1 cellular context compared by ENCODE assay signal in the genomic region with DNA sequence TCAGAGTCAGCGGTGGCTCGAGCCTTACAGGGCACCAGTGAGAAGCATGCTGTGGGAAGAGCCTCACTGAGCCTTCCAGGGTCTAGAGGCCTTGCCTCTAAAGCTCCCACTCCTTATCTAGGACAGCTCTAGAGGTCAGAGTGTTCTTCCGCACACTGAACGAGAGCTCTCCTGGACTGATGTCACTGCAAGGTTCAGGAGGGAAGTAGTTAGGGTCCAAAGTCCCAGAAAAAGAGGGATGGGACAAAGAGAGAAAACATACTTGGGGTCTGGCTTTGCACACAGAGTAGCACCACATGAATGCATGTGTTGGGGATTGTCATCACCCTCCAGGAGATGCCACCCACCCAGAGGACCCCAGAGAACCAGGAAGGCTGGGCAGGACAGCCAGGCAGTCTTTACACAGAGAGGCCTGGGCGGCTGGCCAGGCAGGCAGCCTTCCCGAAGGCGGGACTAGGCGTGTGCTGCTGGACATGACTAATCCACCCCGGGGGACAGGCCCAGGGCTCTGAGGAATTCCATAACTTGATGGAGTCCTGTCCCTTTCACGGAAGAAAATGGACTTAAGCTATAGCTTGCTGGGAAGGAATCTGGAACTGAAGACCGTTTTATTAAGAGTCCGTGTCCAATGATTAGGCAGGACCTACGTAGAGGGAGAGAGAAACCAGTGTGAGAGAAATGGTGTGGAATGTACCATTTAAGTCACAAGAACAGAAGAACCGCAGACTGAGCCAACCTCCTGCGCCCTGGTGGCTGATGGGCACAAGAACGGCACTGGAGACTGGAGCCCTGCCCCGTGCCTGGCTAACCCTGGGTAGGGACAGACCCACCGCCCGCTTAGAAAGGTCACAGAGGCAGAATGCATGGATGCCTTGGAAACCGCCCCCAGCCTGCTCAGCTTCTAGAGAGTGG.
A peak's percentile ranks its signal among the peaks of the same experiment; 100 is the strongest.
TF ChIP-seq lines count a peak whose summit lies in the region.

No MANE protein-coding gene starts in this region.

TF ChIP-seq in HepG2, 621 proteins besides CTCF, POLR2A, EP300 and RAD21:
- TF ChIP-seq, protein P1, sequence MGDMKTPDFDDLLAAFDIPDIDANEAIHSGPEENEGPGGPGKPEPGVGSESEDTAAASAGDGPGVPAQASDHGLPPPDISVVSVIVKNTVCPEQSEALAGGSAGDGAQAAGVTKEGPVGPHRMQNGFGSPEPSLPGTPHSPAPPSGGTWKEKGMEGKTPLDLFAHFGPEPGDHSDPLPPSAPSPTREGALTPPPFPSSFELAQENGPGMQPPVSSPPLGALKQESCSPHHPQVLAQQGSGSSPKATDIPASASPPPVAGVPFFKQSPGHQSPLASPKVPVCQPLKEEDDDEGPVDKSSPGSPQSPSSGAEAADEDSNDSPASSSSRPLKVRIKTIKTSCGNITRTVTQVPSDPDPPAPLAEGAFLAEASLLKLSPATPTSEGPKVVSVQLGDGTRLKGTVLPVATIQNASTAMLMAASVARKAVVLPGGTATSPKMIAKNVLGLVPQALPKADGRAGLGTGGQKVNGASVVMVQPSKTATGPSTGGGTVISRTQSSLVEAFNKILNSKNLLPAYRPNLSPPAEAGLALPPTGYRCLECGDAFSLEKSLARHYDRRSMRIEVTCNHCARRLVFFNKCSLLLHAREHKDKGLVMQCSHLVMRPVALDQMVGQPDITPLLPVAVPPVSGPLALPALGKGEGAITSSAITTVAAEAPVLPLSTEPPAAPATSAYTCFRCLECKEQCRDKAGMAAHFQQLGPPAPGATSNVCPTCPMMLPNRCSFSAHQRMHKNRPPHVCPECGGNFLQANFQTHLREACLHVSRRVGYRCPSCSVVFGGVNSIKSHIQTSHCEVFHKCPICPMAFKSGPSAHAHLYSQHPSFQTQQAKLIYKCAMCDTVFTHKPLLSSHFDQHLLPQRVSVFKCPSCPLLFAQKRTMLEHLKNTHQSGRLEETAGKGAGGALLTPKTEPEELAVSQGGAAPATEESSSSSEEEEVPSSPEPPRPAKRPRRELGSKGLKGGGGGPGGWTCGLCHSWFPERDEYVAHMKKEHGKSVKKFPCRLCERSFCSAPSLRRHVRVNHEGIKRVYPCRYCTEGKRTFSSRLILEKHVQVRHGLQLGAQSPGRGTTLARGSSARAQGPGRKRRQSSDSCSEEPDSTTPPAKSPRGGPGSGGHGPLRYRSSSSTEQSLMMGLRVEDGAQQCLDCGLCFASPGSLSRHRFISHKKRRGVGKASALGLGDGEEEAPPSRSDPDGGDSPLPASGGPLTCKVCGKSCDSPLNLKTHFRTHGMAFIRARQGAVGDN (CRISPR knock-in tag; IDR thresholded peaks at IDR 0.05), result peak; percentile 55
- TF ChIP-seq ESRRA (CRISPR knock-in tag; IDR thresholded peaks at IDR 0.05; ENCODE audit: low read depth) (0 out of 2 replicates have a peak, but pooled peaks have one; percentile 20), HNF4A (CRISPR knock-in tag; IDR thresholded peaks at IDR 0.05) (peak; percentile 63), ZNF839 (CRISPR knock-in tag; IDR thresholded peaks at IDR 0.05; ENCODE audit: borderline replicate concordance) (no peak), ARNT2 (CRISPR knock-in tag; IDR thresholded peaks at IDR 0.05; ENCODE audit: low read depth) (no peak), XRCC5 (optimal IDR thresholded peaks at IDR 0.05; ENCODE audit: low read length) (peak; percentile 16), FOSL2 (CRISPR knock-in tag; IDR thresholded peaks at IDR 0.05) (0 out of 2 replicates have a peak, but pooled peaks have one; percentile 37), ZNF331 (CRISPR knock-in tag; IDR thresholded peaks at IDR 0.05) (peak; percentile 25; the same call in 1 of the 2 replicates)
